1 cellular context compared by ENCODE assay signal in genomic region chr19:45876411-45877197, GRCh38.
TF ChIP-seq lines count a peak whose summit lies in the region.

No MANE protein-coding gene starts in this region.

TF ChIP-seq in HepG2, 621 proteins besides CTCF, POLR2A, EP300 and RAD21 (continued from another document and continues in another):
- TF ChIP-seq ATF6 (CRISPR knock-in tag; conservative IDR thresholded peaks at IDR 0.05) (no peak), TMF1 (CRISPR knock-in tag; IDR thresholded peaks at IDR 0.05; ENCODE audit: low read depth) (no peak), ZNF879 (CRISPR knock-in tag; IDR thresholded peaks at IDR 0.05) (no peak), POLR2G (IDR thresholded peaks at IDR 0.05; ENCODE audit: low read depth, low read length) (peak; percentile 72), ZNF772 (CRISPR knock-in tag; IDR thresholded peaks at IDR 0.05) (peak; percentile 65; the same call in 1 of the 2 replicates), POGK (CRISPR knock-in tag; conservative IDR thresholded peaks at IDR 0.05) (no peak), HCFC1 (IDR thresholded peaks at IDR 0.05; ENCODE audit: low read depth, low read length) (no peak), HOXA9 (CRISPR knock-in tag; IDR thresholded peaks at IDR 0.05; ENCODE audit: borderline replicate concordance) (no peak), KLF16 (CRISPR knock-in tag; IDR thresholded peaks at IDR 0.05) (peak in 1 of 2 experiments; percentile 62; a peak in 1 of 4 replicates), ZNF720 (CRISPR knock-in tag; IDR thresholded peaks at IDR 0.05) (no peak), ZNF33B (CRISPR knock-in tag; IDR thresholded peaks at IDR 0.05) (0 out of 2 replicates have a peak, but pooled peaks have one; percentile 50), PBX2 (CRISPR knock-in tag; IDR thresholded peaks at IDR 0.05) (no peak), ZIK1 (CRISPR knock-in tag; IDR thresholded peaks at IDR 0.05; ENCODE audit: borderline replicate concordance, low read depth) (no peak), ZNF878 (CRISPR knock-in tag; IDR thresholded peaks at IDR 0.05) (0 out of 2 replicates have a peak, but pooled peaks have one; percentile 36), THRA (CRISPR knock-in tag; IDR thresholded peaks at IDR 0.05; ENCODE audit: borderline replicate concordance) (peak; percentile 59), ZBTB26 (CRISPR knock-in tag; IDR thresholded peaks at IDR 0.05; ENCODE audit: borderline replicate concordance) (no peak; the same call in 1 of the 2 replicates), GLMP (CRISPR knock-in tag; IDR thresholded peaks at IDR 0.05; ENCODE audit: borderline replicate concordance) (no peak), KDM6A (CRISPR knock-in tag; IDR thresholded peaks at IDR 0.05; ENCODE audit: low read depth) (0 out of 2 replicates have a peak, but pooled peaks have one; percentile 30), THAP9 (CRISPR knock-in tag; IDR thresholded peaks at IDR 0.05; ENCODE audit: borderline replicate concordance) (no peak), ZNF451 (CRISPR knock-in tag; IDR thresholded peaks at IDR 0.05) (no peak), RCOR2 (CRISPR knock-in tag; IDR thresholded peaks at IDR 0.05) (no peak), ZNF549 (CRISPR knock-in tag; IDR thresholded peaks at IDR 0.05) (no peak), TBX2 (CRISPR knock-in tag; IDR thresholded peaks at IDR 0.05; ENCODE audit: borderline replicate concordance) (peak; percentile 80), KLF6 (CRISPR knock-in tag; IDR thresholded peaks at IDR 0.05) (peak; percentile 41; the same call in 1 of the 2 replicates), ZNF746 (CRISPR knock-in tag; IDR thresholded peaks at IDR 0.05) (no peak; the same call in none of the 2 replicates), SRF (IDR thresholded peaks at IDR 0.05; ENCODE audit: low read depth, low read length) (no peak), CBX2 (IDR thresholded peaks at IDR 0.05; ENCODE audit: low read depth, low read length) (no peak), CBX2 (CRISPR knock-in tag; IDR thresholded peaks at IDR 0.05; ENCODE audit: low read depth) (no peak), ZNF234 (CRISPR knock-in tag; conservative IDR thresholded peaks at IDR 0.05) (no peak), MIXL1 (CRISPR knock-in tag; IDR thresholded peaks at IDR 0.05) (no peak), MBNL3 (CRISPR knock-in tag; conservative IDR thresholded peaks at IDR 0.05) (no peak), BRD4 (CRISPR knock-in tag; IDR thresholded peaks at IDR 0.05) (peak; percentile 44), DMAP1 (CRISPR knock-in tag; IDR thresholded peaks at IDR 0.05) (peak; percentile 64), ZNF788 (CRISPR knock-in tag; IDR thresholded peaks at IDR 0.05; ENCODE audit: borderline replicate concordance) (no peak), ZBTB1 (CRISPR knock-in tag; IDR thresholded peaks at IDR 0.05; ENCODE audit: borderline replicate concordance) (no peak), NFYC (CRISPR knock-in tag; IDR thresholded peaks at IDR 0.05) (no peak), ZNF367 (CRISPR knock-in tag; IDR thresholded peaks at IDR 0.05; ENCODE audit: borderline replicate concordance) (no peak), ISL2 (CRISPR knock-in tag; IDR thresholded peaks at IDR 0.05) (no peak; the same call in 1 of the 2 replicates), CREB1 (IDR thresholded peaks at IDR 0.05) (no peak), CREB1 (CRISPR knock-in tag; IDR thresholded peaks at IDR 0.05) (no peak), JARID2 (CRISPR knock-in tag; IDR thresholded peaks at IDR 0.05; ENCODE audit: insufficient replicate concordance) (no peak), MYPOP (CRISPR knock-in tag; IDR thresholded peaks at IDR 0.05) (no peak), HIVEP1 (CRISPR knock-in tag; IDR thresholded peaks at IDR 0.05) (peak; percentile 95), ZNF598 (CRISPR knock-in tag; IDR thresholded peaks at IDR 0.05; ENCODE audit: borderline replicate concordance) (no peak), MYNN (CRISPR knock-in tag; IDR thresholded peaks at IDR 0.05; ENCODE audit: low read depth) (no peak), GTF2F1 (IDR thresholded peaks at IDR 0.05; ENCODE audit: low read length) (no peak), PHF20 (CRISPR knock-in tag; IDR thresholded peaks at IDR 0.05) (no peak), RXRA (CRISPR knock-in tag; IDR thresholded peaks at IDR 0.05) (peak; percentile 49; the same call in 1 of the 2 replicates), AKAP8 (CRISPR knock-in tag; IDR thresholded peaks at IDR 0.05) (0 out of 2 replicates have a peak, but pooled peaks have one; percentile 45), SKIL (CRISPR knock-in tag; IDR thresholded peaks at IDR 0.05; ENCODE audit: borderline replicate concordance) (peak; percentile 50; the same call in 1 of the 2 replicates), ZNF337 (CRISPR knock-in tag; IDR thresholded peaks at IDR 0.05; ENCODE audit: borderline replicate concordance, low read depth) (no peak), ARNT (IDR thresholded peaks at IDR 0.05) (no peak), ZMYM2 (CRISPR knock-in tag; IDR thresholded peaks at IDR 0.05) (no peak), ZNF850 (CRISPR knock-in tag; conservative IDR thresholded peaks at IDR 0.05) (no peak), PCBP1 (IDR thresholded peaks at IDR 0.05; ENCODE audit: borderline replicate concordance, low read depth, low read length) (no peak), ZNF136 (CRISPR knock-in tag; IDR thresholded peaks at IDR 0.05; ENCODE audit: low read depth) (no peak), THYN1 (CRISPR knock-in tag; IDR thresholded peaks at IDR 0.05; ENCODE audit: borderline replicate concordance, low read depth) (no peak), THAP8 (CRISPR knock-in tag; IDR thresholded peaks at IDR 0.05; ENCODE audit: borderline replicate concordance) (no peak; the same call in 1 of the 2 replicates), ZFP36L1 (CRISPR knock-in tag; IDR thresholded peaks at IDR 0.05) (no peak), RFX3 (CRISPR knock-in tag; IDR thresholded peaks at IDR 0.05) (no peak)
